1 cellular context compared by ENCODE assay signal in genomic region chr4:23881674-23882337, GRCh38.
TF ChIP-seq lines count a peak whose summit lies in the region.

No MANE protein-coding gene starts in this region.

TF ChIP-seq in HepG2, 621 proteins besides CTCF, POLR2A, EP300 and RAD21 (continued from another document and continues in another):
- TF ChIP-seq, protein P1, sequence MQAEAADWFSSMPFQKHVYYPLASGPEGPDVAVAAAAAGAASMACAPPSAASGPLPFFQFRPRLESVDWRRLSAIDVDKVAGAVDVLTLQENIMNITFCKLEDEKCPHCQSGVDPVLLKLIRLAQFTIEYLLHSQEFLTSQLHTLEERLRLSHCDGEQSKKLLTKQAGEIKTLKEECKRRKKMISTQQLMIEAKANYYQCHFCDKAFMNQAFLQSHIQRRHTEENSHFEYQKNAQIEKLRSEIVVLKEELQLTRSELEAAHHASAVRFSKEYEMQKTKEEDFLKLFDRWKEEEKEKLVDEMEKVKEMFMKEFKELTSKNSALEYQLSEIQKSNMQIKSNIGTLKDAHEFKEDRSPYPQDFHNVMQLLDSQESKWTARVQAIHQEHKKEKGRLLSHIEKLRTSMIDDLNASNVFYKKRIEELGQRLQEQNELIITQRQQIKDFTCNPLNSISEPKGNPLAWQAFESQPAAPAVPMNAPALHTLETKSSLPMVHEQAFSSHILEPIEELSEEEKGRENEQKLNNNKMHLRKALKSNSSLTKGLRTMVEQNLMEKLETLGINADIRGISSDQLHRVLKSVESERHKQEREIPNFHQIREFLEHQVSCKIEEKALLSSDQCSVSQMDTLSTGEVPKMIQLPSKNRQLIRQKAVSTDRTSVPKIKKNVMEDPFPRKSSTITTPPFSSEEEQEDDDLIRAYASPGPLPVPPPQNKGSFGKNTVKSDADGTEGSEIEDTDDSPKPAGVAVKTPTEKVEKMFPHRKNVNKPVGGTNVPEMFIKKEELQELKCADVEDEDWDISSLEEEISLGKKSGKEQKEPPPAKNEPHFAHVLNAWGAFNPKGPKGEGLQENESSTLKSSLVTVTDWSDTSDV (CRISPR knock-in tag; IDR thresholded peaks at IDR 0.05), result no peak
- TF ChIP-seq, protein P2, sequence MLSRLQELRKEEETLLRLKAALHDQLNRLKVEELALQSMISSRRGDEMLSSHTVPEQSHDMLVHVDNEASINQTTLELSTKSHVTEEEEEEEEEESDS (CRISPR knock-in tag; IDR thresholded peaks at IDR 0.05; ENCODE audit: borderline replicate concordance), result no peak
- no peak for TF ChIP-seq SOX13 (IDR thresholded peaks at IDR 0.05)
- TF ChIP-seq SOX13 (CRISPR knock-in tag; conservative IDR thresholded peaks at IDR 0.05 in 1 of 2, IDR thresholded peaks at IDR 0.05 in 1 of 2), result peak in 1 of 2 experiments; percentile 34; a peak in 1 of 4 replicates
- no peak for TF ChIP-seq ATF4 (CRISPR knock-in tag; IDR thresholded peaks at IDR 0.05)
- no peak for TF ChIP-seq ZNF569 (CRISPR knock-in tag; IDR thresholded peaks at IDR 0.05; ENCODE audit: borderline replicate concordance)
- no peak for TF ChIP-seq CERS6 (CRISPR knock-in tag; IDR thresholded peaks at IDR 0.05)
- peak; percentile 50; the same call in 1 of the 2 replicates for TF ChIP-seq CEBPB (IDR thresholded peaks at IDR 0.05; ENCODE audit: borderline replicate concordance, low read depth, low read length)
- no peak for TF ChIP-seq NPAS2 (CRISPR knock-in tag; IDR thresholded peaks at IDR 0.05; ENCODE audit: borderline replicate concordance)
- TF ChIP-seq ZNF83 (CRISPR knock-in tag; IDR thresholded peaks at IDR 0.05; ENCODE audit: borderline replicate concordance), result no peak
- TF ChIP-seq ZNF839 (CRISPR knock-in tag; IDR thresholded peaks at IDR 0.05; ENCODE audit: borderline replicate concordance), result no peak
- TF ChIP-seq ZNF7 (CRISPR knock-in tag; IDR thresholded peaks at IDR 0.05), result no peak
- TF ChIP-seq MTA3 (CRISPR knock-in tag; IDR thresholded peaks at IDR 0.05), result no peak
- no peak for TF ChIP-seq NR2F2 (IDR thresholded peaks at IDR 0.05; ENCODE audit: borderline replicate concordance, low read depth)
- no peak for TF ChIP-seq IRF9 (CRISPR knock-in tag; IDR thresholded peaks at IDR 0.05; ENCODE audit: borderline replicate concordance)
- TF ChIP-seq FOSL2 (CRISPR knock-in tag; IDR thresholded peaks at IDR 0.05), result no peak
- TF ChIP-seq, protein P3, sequence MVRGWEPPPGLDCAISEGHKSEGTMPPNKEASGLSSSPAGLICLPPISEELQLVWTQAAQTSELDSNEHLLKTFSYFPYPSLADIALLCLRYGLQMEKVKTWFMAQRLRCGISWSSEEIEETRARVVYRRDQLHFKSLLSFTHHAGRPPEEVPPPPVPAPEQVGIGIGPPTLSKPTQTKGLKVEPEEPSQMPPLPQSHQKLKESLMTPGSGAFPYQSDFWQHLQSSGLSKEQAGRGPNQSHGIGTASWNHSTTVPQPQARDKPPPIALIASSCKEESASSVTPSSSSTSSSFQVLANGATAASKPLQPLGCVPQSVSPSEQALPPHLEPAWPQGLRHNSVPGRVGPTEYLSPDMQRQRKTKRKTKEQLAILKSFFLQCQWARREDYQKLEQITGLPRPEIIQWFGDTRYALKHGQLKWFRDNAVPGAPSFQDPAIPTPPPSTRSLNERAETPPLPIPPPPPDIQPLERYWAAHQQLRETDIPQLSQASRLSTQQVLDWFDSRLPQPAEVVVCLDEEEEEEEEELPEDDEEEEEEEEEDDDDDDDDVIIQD (CRISPR knock-in tag; IDR thresholded peaks at IDR 0.05; ENCODE audit: low read depth), result peak; percentile 20; the same call in 1 of the 2 replicates
- peak; percentile 25; the same call in 1 of the 2 replicates for TF ChIP-seq SALL1 (CRISPR knock-in tag; IDR thresholded peaks at IDR 0.05)
- TF ChIP-seq, protein P4, sequence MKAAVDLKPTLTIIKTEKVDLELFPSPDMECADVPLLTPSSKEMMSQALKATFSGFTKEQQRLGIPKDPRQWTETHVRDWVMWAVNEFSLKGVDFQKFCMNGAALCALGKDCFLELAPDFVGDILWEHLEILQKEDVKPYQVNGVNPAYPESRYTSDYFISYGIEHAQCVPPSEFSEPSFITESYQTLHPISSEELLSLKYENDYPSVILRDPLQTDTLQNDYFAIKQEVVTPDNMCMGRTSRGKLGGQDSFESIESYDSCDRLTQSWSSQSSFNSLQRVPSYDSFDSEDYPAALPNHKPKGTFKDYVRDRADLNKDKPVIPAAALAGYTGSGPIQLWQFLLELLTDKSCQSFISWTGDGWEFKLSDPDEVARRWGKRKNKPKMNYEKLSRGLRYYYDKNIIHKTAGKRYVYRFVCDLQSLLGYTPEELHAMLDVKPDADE (CRISPR knock-in tag; IDR thresholded peaks at IDR 0.05), result no peak
- TF ChIP-seq ZXDC (CRISPR knock-in tag; IDR thresholded peaks at IDR 0.05), result no peak
- TF ChIP-seq ZNF597 (CRISPR knock-in tag; IDR thresholded peaks at IDR 0.05), result no peak
- TF ChIP-seq, protein P5, sequence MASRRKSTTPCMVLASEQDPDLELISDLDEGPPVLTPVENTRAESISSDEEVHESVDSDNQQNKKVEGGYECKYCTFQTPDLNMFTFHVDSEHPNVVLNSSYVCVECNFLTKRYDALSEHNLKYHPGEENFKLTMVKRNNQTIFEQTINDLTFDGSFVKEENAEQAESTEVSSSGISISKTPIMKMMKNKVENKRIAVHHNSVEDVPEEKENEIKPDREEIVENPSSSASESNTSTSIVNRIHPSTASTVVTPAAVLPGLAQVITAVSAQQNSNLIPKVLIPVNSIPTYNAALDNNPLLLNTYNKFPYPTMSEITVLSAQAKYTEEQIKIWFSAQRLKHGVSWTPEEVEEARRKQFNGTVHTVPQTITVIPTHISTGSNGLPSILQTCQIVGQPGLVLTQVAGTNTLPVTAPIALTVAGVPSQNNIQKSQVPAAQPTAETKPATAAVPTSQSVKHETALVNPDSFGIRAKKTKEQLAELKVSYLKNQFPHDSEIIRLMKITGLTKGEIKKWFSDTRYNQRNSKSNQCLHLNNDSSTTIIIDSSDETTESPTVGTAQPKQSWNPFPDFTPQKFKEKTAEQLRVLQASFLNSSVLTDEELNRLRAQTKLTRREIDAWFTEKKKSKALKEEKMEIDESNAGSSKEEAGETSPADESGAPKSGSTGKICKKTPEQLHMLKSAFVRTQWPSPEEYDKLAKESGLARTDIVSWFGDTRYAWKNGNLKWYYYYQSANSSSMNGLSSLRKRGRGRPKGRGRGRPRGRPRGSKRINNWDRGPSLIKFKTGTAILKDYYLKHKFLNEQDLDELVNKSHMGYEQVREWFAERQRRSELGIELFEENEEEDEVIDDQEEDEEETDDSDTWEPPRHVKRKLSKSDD (CRISPR knock-in tag; IDR thresholded peaks at IDR 0.05; ENCODE audit: low read depth), result 0 out of 2 replicates have a peak, but pooled peaks have one; percentile 33
- no peak for TF ChIP-seq ZNF180 (CRISPR knock-in tag; IDR thresholded peaks at IDR 0.05; ENCODE audit: borderline replicate concordance, low read depth)
- TF ChIP-seq ZNF780A (CRISPR knock-in tag; IDR thresholded peaks at IDR 0.05), result no peak
- TF ChIP-seq KAT2B (IDR thresholded peaks at IDR 0.05; ENCODE audit: borderline replicate concordance, low read depth, low read length), result no peak
- TF ChIP-seq ZNF749 (CRISPR knock-in tag; IDR thresholded peaks at IDR 0.05; ENCODE audit: borderline replicate concordance), result no peak
- TF ChIP-seq HOXA7 (CRISPR knock-in tag; IDR thresholded peaks at IDR 0.05), result no peak
- no peak for TF ChIP-seq WIZ (CRISPR knock-in tag; IDR thresholded peaks at IDR 0.05)
- TF ChIP-seq, protein P6, sequence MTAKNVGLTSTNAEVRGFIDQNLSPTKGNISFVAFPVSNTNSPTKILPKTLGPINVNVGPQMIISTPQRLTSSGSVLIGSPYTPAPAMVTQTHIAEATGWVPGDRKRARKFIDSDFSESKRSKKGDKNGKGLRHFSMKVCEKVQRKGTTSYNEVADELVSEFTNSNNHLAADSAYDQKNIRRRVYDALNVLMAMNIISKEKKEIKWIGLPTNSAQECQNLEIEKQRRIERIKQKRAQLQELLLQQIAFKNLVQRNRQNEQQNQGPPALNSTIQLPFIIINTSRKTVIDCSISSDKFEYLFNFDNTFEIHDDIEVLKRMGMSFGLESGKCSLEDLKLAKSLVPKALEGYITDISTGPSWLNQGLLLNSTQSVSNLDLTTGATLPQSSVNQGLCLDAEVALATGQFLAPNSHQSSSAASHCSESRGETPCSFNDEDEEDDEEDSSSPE (CRISPR knock-in tag; IDR thresholded peaks at IDR 0.05), result no peak
- no peak for TF ChIP-seq THYN1 (CRISPR knock-in tag; IDR thresholded peaks at IDR 0.05; ENCODE audit: borderline replicate concordance, low read depth)
- TF ChIP-seq, protein P7, sequence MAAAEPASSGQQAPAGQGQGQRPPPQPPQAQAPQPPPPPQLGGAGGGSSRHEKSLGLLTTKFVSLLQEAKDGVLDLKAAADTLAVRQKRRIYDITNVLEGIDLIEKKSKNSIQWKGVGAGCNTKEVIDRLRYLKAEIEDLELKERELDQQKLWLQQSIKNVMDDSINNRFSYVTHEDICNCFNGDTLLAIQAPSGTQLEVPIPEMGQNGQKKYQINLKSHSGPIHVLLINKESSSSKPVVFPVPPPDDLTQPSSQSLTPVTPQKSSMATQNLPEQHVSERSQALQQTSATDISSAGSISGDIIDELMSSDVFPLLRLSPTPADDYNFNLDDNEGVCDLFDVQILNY (CRISPR knock-in tag; conservative IDR thresholded peaks at IDR 0.05), result no peak
- TF ChIP-seq HNF4G (IDR thresholded peaks at IDR 0.05; ENCODE audit: borderline replicate concordance, low read depth, low read length), result 0 out of 2 replicates have a peak, but pooled peaks have one; percentile 4
- TF ChIP-seq HNF4G (CRISPR knock-in tag; IDR thresholded peaks at IDR 0.05; ENCODE audit: borderline replicate concordance, low read depth), result no peak
- TF ChIP-seq KLF6 (CRISPR knock-in tag; IDR thresholded peaks at IDR 0.05), result no peak
- TF ChIP-seq ZNF747 (CRISPR knock-in tag; IDR thresholded peaks at IDR 0.05; ENCODE audit: borderline replicate concordance), result no peak
- TF ChIP-seq, protein P8, sequence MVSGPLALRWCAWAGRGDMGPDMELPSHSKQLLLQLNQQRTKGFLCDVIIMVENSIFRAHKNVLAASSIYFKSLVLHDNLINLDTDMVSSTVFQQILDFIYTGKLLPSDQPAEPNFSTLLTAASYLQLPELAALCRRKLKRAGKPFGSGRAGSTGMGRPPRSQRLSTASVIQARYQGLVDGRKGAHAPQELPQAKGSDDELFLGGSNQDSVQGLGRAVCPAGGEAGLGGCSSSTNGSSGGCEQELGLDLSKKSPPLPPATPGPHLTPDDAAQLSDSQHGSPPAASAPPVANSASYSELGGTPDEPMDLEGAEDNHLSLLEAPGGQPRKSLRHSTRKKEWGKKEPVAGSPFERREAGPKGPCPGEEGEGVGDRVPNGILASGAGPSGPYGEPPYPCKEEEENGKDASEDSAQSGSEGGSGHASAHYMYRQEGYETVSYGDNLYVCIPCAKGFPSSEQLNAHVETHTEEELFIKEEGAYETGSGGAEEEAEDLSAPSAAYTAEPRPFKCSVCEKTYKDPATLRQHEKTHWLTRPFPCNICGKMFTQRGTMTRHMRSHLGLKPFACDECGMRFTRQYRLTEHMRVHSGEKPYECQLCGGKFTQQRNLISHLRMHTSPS (CRISPR knock-in tag; IDR thresholded peaks at IDR 0.05; ENCODE audit: low read depth), result no peak
- no peak for TF ChIP-seq ZNF44 (CRISPR knock-in tag; IDR thresholded peaks at IDR 0.05)
- TF ChIP-seq NCOA5 (CRISPR knock-in tag; IDR thresholded peaks at IDR 0.05), result no peak
- TF ChIP-seq NFKBIZ (CRISPR knock-in tag; IDR thresholded peaks at IDR 0.05), result no peak
- TF ChIP-seq STAG1 (CRISPR knock-in tag; IDR thresholded peaks at IDR 0.05), result peak; percentile 14; the same call in 1 of the 2 replicates
